In genomic region chr20:63070771-63071540, GRCh38 we compare ENCODE assay signal across 1 cellular context.
TF ChIP-seq lines count a peak whose summit lies in the region.

No MANE protein-coding gene starts in this region.

TF ChIP-seq in HepG2, 621 proteins besides CTCF, POLR2A, EP300 and RAD21 (continued from another document):
- TF ChIP-seq ZNF280B (CRISPR knock-in tag; IDR thresholded peaks at IDR 0.05; ENCODE audit: borderline replicate concordance): no peak
- TF ChIP-seq MED1 (CRISPR knock-in tag; IDR thresholded peaks at IDR 0.05): no peak
- TF ChIP-seq TRIM24 (CRISPR knock-in tag; IDR thresholded peaks at IDR 0.05): no peak
